9 cellular contexts compared by ENCODE assay signal in genomic region chr21:39788383-39788782, GRCh38. TPM values are rescaled to one million over a fixed set of nuclear protein-coding genes. Genes with fewer than 3 reads are reported as not detected.
DNase-seq lines count a peak whose midpoint lies in the region; ATAC-seq and TF ChIP-seq lines count a peak whose summit lies in the region.
"Had no signal": no experiment of that assay in that cellular context is flagged by ENCODE, and none has a peak within 500 bp of the region (broad histone marks: within the 10 kb centered on the region; RNA-seq: fewer than 3 reads in every experiment).

No MANE protein-coding gene starts in this region.

- H3K4me3 ChIP-seq in left ventricle myocardium inferior (peak overlapping the region; percentile 55), psoas muscle (no peak overlapping the region)

- H3K4me1 ChIP-seq in left ventricle myocardium inferior: no peaks in the 10 kb centered on the region
- H3K4me1 ChIP-seq in psoas muscle: no peaks in the 10 kb centered on the region

- H3K27ac ChIP-seq in left ventricle myocardium inferior (replicated peaks) (peak overlapping the region; percentile 27), psoas muscle (no peak overlapping the region)
- H3K27ac ChIP-seq: epithelial cell of prostate had no signal

- peaks cover 4% of the 10 kb centered on the region for H3K9me3 ChIP-seq in left ventricle myocardium inferior (replicated peaks)
- H3K9me3 ChIP-seq in psoas muscle: no peaks in the 10 kb centered on the region

- H3K9me3 Mint-ChIP-seq in WTC11: peaks cover 40% of the 10 kb centered on the region
- H3K9me3 Mint-ChIP-seq in activated naive CD4-positive, alpha-beta T cell treated with anti-CD3 and anti-CD28 coated beads, Interleukin-2, amount 10 ng/mL, durations not matched to agents 7 days and 5 days: peaks cover 2% of the 10 kb centered on the region

- H3K27ac Mint-ChIP-seq in WTC11: 0 out of 2 replicates have a peak overlapping the region, but pooled peaks have one; percentile 7
- H3K27ac Mint-ChIP-seq in activated naive CD4-positive, alpha-beta T cell treated with anti-CD3 and anti-CD28 coated beads, Interleukin-2, amount 10 ng/mL, durations not matched to agents 7 days and 5 days: no peak overlapping the region

- ATAC-seq in WTC11: peak; percentile 100
- peak in 3 of 4 donors; percentile 51 to 84 (median 54) for ATAC-seq in psoas muscle
- no peak for ATAC-seq in HG03442 (IDR thresholded peaks at IDR 0.05; ENCODE audit: unreplicated experiment)

- TF ChIP-seq CTCF in WTC11 (IDR thresholded peaks at IDR 0.05) (0 out of 2 replicates have a peak, but pooled peaks have one; percentile 18), left ventricle myocardium inferior (IDR thresholded peaks at IDR 0.05; ENCODE audit: borderline replicate concordance) (peak; percentile 84), psoas muscle (IDR thresholded peaks at IDR 0.05) (peak; percentile 36)

- H3K36me3 Mint-ChIP-seq in WTC11: peaks cover 58% of the 10 kb centered on the region
- H3K36me3 Mint-ChIP-seq in activated naive CD4-positive, alpha-beta T cell treated with anti-CD3 and anti-CD28 coated beads, Interleukin-2, amount 10 ng/mL, durations not matched to agents 7 days and 5 days: no peaks in the 10 kb centered on the region

- peaks cover 6% of the 10 kb centered on the region; the same call in 1 of the 2 replicates for H3K27me3 Mint-ChIP-seq in WTC11 (ENCODE audit: low read depth)
- H3K27me3 Mint-ChIP-seq in activated naive CD4-positive, alpha-beta T cell treated with anti-CD3 and anti-CD28 coated beads, Interleukin-2, amount 10 ng/mL, durations not matched to agents 7 days and 5 days: no peaks in the 10 kb centered on the region

- POLR2A ChIA-PET in WTC11 (lab: Charles Lee): interaction anchor here (0.6 to 1.0 kb wide), 2 partner anchors 78 to 213 kb away, joined by 3 to 7 read pairs; partner anchors contain the start of gene PCP4

- 3 to 6% (median 4%) methylated on average over 9 of the region's 9 CpGs for WGBS in psoas muscle, 3 donors

- H3K36me3 ChIP-seq in left ventricle myocardium inferior (no peaks in the 10 kb centered on the region), psoas muscle (ENCODE audit: insufficient read depth in 1 of 2, low read depth in 1 of 2) (no peaks in the 10 kb centered on the region)

- DNase-seq in DMS 273 (lab: John Stamatoyannopoulos, UW; ENCODE audit: unreplicated experiment): peak; percentile 95
- peak; percentile 38 for DNase-seq in NCI-H187 treated with DMSO at 0.1 percent for 48 hours (lab: John Stamatoyannopoulos, UW)
- DNase-seq in WTC11 (ENCODE audit: low spot score): peak; percentile 79
- DNase-seq in left ventricle myocardium inferior: peak; percentile 72
- peak; percentile 47 to 67 for DNase-seq in psoas muscle
- DNase-seq in GM19238 (ENCODE audit: insufficient read length, low spot score): no peak
- DNase-seq in activated naive CD4-positive, alpha-beta T cell treated with anti-CD3 and anti-CD28 coated beads, Interleukin-2, amount 10 ng/mL, durations not matched to agents 7 days and 5 days: no peak

- intact Hi-C loops in left ventricle myocardium inferior (cut with micrococcal nuclease) (loop anchor here (10.0 kb wide), 1 partner anchor 336 kb away; no protein-coding TSS in a partner anchor), psoas muscle (cut with DNase I) (no loop called here)

- no peaks in the 10 kb centered on the region for H3K27me3 ChIP-seq in left ventricle myocardium inferior (ENCODE audit: low read depth)
- H3K27me3 ChIP-seq in psoas muscle (ENCODE audit: insufficient read depth in 3 of 3, low read length in 2 of 3): no peaks in the 10 kb centered on the region

- no peaks in the 10 kb centered on the region for H3K4me1 Mint-ChIP-seq in WTC11
- H3K4me1 Mint-ChIP-seq in activated naive CD4-positive, alpha-beta T cell treated with anti-CD3 and anti-CD28 coated beads, Interleukin-2, amount 10 ng/mL, durations not matched to agents 7 days and 5 days: no peaks in the 10 kb centered on the region

- H3K4me3 Mint-ChIP-seq in WTC11: no peak overlapping the region
- H3K4me3 Mint-ChIP-seq in activated naive CD4-positive, alpha-beta T cell treated with anti-CD3 and anti-CD28 coated beads, Interleukin-2, amount 10 ng/mL, durations not matched to agents 7 days and 5 days: no peak overlapping the region

- CTCF ChIA-PET in WTC11 (lab: Charles Lee): interaction anchor here (0.6 to 3.1 kb wide), 6 partner anchors 9 to 443 kb away, joined by 3 to 10 read pairs (median 4); no protein-coding TSS in a partner anchor
- CTCF ChIA-PET in activated naive CD4-positive, alpha-beta T cell treated with anti-CD3 and anti-CD28 coated beads, Interleukin-2, amount 10 ng/mL, durations not matched to agents 7 days and 5 days (lab: Charles Lee): no interaction called here

TF ChIP-seq in WTC11, 78 proteins besides CTCF, POLR2A, EP300 and RAD21:
- TF ChIP-seq CREM (CRISPR knock-in tag; IDR thresholded peaks at IDR 0.05) (0 out of 2 replicates have a peak, but pooled peaks have one; percentile 37), TEAD1 (CRISPR knock-in tag; IDR thresholded peaks at IDR 0.05) (peak; percentile 75; the same call in 1 of the 2 replicates), TEAD4 (CRISPR knock-in tag; IDR thresholded peaks at IDR 0.05) (peak; percentile 37; the same call in 1 of the 2 replicates), USF1 (CRISPR knock-in tag; IDR thresholded peaks at IDR 0.05) (0 out of 2 replicates have a peak, but pooled peaks have one; percentile 16), RORB (CRISPR knock-in tag; IDR thresholded peaks at IDR 0.05) (no peak)
TF ChIP-seq in WTC11: peak in this region for 4.

RNA-seq across cellular contexts. Expression of gene IGSF5, which starts 43.4 kb away (rescaled TPM):
- total RNA-seq in WTC11 (2021) (3.3 to 3.6 TPM (median 3.5 TPM) in 3 replicates), left ventricle myocardium inferior (4.9 TPM), psoas muscle (not detected)
- not detected for polyA plus RNA-seq in psoas muscle

Comparison
In these comparisons a context has a peak if more than half of its experiments do, and no peak if none do; other contexts are left out.
1. DNase-seq: peak in DMS 273 (single experiment), NCI-H187 treated with DMSO at 0.1 percent for 48 hours (single experiment), WTC11 (single experiment), left ventricle myocardium inferior (single experiment) and psoas muscle (2 of 2); none in GM19238 (single experiment) and activated naive CD4-positive, alpha-beta T cell treated with anti-CD3 and anti-CD28 coated beads, Interleukin-2, amount 10 ng/mL, durations not matched to agents 7 days and 5 days (single experiment).
2. CTCF ChIP-seq: peak in every context shown above with its lines; median percentile 84 in left ventricle myocardium inferior; 36 in psoas muscle; 18 in WTC11.